Comparison of ENCODE assay signal across 1 cellular context in the genomic region with DNA sequence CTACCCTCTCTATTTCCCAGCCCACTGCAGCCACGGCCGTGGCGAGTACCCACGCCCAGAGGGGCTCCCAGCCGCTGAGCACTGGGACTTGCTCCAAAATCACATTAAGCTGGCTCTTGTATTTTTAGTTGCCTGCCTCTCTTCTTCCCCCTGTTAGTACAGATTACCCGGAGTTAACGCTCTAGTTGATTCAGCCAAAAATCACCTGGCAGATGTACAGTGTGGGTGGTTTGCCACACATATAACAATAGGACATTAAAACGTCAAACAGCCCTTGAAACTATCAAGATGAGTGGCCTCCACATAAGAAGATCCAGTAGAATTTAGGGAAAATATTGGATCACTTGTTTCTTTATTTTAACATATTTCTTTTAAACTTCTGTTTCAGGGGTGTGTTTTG.
TF ChIP-seq lines count a peak whose summit lies in the region.

No MANE protein-coding gene starts in this region.

TF ChIP-seq in GM12878, 131 proteins besides CTCF, POLR2A, EP300 and RAD21 (continued from another document):
- TF ChIP-seq, protein P1, sequence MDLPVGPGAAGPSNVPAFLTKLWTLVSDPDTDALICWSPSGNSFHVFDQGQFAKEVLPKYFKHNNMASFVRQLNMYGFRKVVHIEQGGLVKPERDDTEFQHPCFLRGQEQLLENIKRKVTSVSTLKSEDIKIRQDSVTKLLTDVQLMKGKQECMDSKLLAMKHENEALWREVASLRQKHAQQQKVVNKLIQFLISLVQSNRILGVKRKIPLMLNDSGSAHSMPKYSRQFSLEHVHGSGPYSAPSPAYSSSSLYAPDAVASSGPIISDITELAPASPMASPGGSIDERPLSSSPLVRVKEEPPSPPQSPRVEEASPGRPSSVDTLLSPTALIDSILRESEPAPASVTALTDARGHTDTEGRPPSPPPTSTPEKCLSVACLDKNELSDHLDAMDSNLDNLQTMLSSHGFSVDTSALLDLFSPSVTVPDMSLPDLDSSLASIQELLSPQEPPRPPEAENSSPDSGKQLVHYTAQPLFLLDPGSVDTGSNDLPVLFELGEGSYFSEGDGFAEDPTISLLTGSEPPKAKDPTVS (IDR thresholded peaks at IDR 0.05; ENCODE audit: low read depth, low read length), result no peak
- TF ChIP-seq IKZF1 (conservative IDR thresholded peaks at IDR 0.05), result peak; percentile 84
- 0 out of 2 replicates have a peak, but pooled peaks have one; percentile 15 for TF ChIP-seq RELB (IDR thresholded peaks at IDR 0.05; ENCODE audit: low read depth)
- no peak for TF ChIP-seq BRCA1 (IDR thresholded peaks at IDR 0.05; ENCODE audit: low read depth, low read length)
- no peak for TF ChIP-seq YY1 (IDR thresholded peaks at IDR 0.05; ENCODE audit: low read depth, low read length)
- TF ChIP-seq BMI1 (IDR thresholded peaks at IDR 0.05; ENCODE audit: borderline replicate concordance), result peak; percentile 33; the same call in 1 of the 2 replicates
- no peak for TF ChIP-seq SKIL (IDR thresholded peaks at IDR 0.05; ENCODE audit: low read depth, poor library complexity, severe bottlenecking)
- TF ChIP-seq, protein P2, sequence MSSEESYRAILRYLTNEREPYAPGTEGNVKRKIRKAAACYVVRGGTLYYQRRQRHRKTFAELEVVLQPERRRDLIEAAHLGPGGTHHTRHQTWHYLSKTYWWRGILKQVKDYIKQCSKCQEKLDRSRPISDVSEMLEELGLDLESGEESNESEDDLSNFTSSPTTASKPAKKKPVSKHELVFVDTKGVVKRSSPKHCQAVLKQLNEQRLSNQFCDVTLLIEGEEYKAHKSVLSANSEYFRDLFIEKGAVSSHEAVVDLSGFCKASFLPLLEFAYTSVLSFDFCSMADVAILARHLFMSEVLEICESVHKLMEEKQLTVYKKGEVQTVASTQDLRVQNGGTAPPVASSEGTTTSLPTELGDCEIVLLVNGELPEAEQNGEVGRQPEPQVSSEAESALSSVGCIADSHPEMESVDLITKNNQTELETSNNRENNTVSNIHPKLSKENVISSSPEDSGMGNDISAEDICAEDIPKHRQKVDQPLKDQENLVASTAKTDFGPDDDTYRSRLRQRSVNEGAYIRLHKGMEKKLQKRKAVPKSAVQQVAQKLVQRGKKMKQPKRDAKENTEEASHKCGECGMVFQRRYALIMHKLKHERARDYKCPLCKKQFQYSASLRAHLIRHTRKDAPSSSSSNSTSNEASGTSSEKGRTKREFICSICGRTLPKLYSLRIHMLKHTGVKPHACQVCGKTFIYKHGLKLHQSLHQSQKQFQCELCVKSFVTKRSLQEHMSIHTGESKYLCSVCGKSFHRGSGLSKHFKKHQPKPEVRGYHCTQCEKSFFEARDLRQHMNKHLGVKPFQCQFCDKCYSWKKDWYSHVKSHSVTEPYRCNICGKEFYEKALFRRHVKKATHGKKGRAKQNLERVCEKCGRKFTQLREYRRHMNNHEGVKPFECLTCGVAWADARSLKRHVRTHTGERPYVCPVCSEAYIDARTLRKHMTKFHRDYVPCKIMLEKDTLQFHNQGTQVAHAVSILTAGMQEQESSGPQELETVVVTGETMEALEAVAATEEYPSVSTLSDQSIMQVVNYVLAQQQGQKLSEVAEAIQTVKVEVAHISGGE (CRISPR knock-in tag; IDR thresholded peaks at IDR 0.05), result no peak
- no peak for TF ChIP-seq CBFB (IDR thresholded peaks at IDR 0.05; ENCODE audit: low read depth)
- no peak for TF ChIP-seq SMAD1 (IDR thresholded peaks at IDR 0.05; ENCODE audit: low read depth, partially characterized antibody)
- no peak for TF ChIP-seq ZNF217 (IDR thresholded peaks at IDR 0.05)
- TF ChIP-seq ATF2 (IDR thresholded peaks at IDR 0.05; ENCODE audit: low read length), result no peak
- TF ChIP-seq YBX1 (IDR thresholded peaks at IDR 0.05), result no peak
- TF ChIP-seq SP1 (IDR thresholded peaks at IDR 0.05; ENCODE audit: low read depth, low read length), result no peak
- TF ChIP-seq CHD4 (IDR thresholded peaks at IDR 0.05), result no peak
- no peak for TF ChIP-seq TAF1 (IDR thresholded peaks at IDR 0.05; ENCODE audit: borderline replicate concordance, low read depth, low read length)
- TF ChIP-seq LARP7 (IDR thresholded peaks at IDR 0.05), result no peak
- TF ChIP-seq STAT1 (conservative IDR thresholded peaks at IDR 0.05), result no peak
- TF ChIP-seq ZNF24 (IDR thresholded peaks at IDR 0.05), result no peak
- no peak for TF ChIP-seq HDGF (IDR thresholded peaks at IDR 0.05)
- TF ChIP-seq PAX8 (IDR thresholded peaks at IDR 0.05), result no peak
- peak; percentile 32; the same call in 1 of the 2 replicates for TF ChIP-seq MTA2 (IDR thresholded peaks at IDR 0.05; ENCODE audit: low read depth)
- TF ChIP-seq JUNB (IDR thresholded peaks at IDR 0.05), result no peak
- TF ChIP-seq, protein P3, sequence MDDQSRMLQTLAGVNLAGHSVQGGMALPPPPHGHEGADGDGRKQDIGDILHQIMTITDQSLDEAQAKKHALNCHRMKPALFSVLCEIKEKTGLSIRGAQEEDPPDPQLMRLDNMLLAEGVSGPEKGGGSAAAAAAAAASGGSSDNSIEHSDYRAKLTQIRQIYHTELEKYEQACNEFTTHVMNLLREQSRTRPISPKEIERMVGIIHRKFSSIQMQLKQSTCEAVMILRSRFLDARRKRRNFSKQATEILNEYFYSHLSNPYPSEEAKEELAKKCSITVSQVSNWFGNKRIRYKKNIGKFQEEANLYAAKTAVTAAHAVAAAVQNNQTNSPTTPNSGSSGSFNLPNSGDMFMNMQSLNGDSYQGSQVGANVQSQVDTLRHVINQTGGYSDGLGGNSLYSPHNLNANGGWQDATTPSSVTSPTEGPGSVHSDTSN (IDR thresholded peaks at IDR 0.05; ENCODE audit: insufficient replicate concordance, low read depth, low read length), result no peak
- peak; percentile 60 to 63; a peak in 2 of 4 replicates for TF ChIP-seq IKZF2 (IDR thresholded peaks at IDR 0.05)
- TF ChIP-seq KDM1A (IDR thresholded peaks at IDR 0.05; ENCODE audit: borderline replicate concordance), result no peak
- TF ChIP-seq ZNF207 (IDR thresholded peaks at IDR 0.05; ENCODE audit: borderline replicate concordance), result no peak
